In the genomic region with DNA sequence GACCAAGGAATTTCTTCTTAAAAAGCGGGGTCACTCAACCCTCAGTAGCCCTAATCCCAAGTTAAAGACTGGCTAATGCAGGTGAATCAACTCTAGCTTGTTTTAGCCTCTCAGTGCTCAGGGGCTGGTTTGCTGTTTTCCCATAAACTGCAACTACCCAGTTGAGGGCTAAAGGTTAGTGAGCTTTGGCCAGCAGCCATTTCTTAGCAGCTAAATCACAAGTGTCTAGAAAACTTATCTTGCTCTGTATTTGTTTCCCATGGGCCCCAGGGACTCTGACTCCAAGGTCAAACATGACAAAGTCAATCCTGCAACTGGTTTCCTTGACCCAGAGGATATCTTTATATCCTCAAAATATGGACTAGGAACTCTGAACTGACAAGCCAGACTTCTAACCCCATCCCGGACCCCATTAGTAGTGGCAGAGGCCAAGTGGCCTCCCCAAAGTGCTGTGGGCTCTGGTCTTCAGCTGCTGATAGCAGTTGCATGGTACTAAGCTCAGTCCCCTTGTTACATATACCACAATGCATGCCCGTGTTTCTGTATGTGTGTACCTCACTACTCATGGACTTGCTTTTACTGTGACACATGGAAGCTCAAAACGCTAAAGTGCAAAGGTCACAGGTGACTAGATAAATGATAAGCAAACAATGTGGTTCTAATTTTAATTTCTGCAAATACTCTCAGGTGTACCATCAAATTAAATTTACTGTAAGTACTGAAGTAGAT, we compare ENCODE assay signal across 18 cellular contexts.
A peak's percentile ranks its signal among the peaks of the same experiment; 100 is the strongest.
DNase-seq lines count a peak whose midpoint lies in the region; ATAC-seq, FAIRE-seq and TF ChIP-seq lines count a peak whose summit lies in the region.
"Had no signal": no experiment of that assay in that cellular context is flagged by ENCODE, and none has a peak within 500 bp of the region (broad histone marks: within the 10 kb centered on the region; RNA-seq: fewer than 3 reads in every experiment).

No MANE protein-coding gene starts in this region.

- TF ChIP-seq CTCF in endothelial cell of umbilical vein (IDR thresholded peaks at IDR 0.05; ENCODE audit: extremely low read depth in 1 of 2, insufficient read depth in 1 of 2, low read depth in 1 of 2, low read length in 2 of 2), result no peak

- no peak overlapping the region for H3K4me2 ChIP-seq in endothelial cell of umbilical vein (ENCODE audit: insufficient read depth, low read length)

- H3K27me3 ChIP-seq in endothelial cell of umbilical vein (ENCODE audit: control insufficient read depth in 2 of 2, insufficient read depth in 2 of 2, low read length in 2 of 2), result no peaks in the 10 kb centered on the region

- H3K9me1 ChIP-seq in endothelial cell of umbilical vein (replicated peaks; ENCODE audit: control insufficient read depth, extremely low read depth, insufficient read depth, low read length), result no peaks in the 10 kb centered on the region

- no TSS peak for BruUV-seq in endothelial cell of umbilical vein (replicated peaks; lab: Mats Ljungman, UMichigan)

- no peak overlapping the region for H2AFZ ChIP-seq in endothelial cell of umbilical vein (ENCODE audit: low read depth, low read length)
- H2AFZ ChIP-seq: parathyroid adenoma had no signal

- H3K79me2 ChIP-seq in endothelial cell of umbilical vein (ENCODE audit: control insufficient read depth, insufficient read depth, low read length), result no peaks in the 10 kb centered on the region
- H3K79me2 ChIP-seq: parathyroid adenoma had no signal

- no peak overlapping the region for H3K4me3 ChIP-seq in endothelial cell of umbilical vein (replicated peaks in 1 of 3; ENCODE audit: insufficient read depth in 1 of 3, low read depth in 1 of 3, low read length in 3 of 3)

- no peak overlapping the region for H3K9ac ChIP-seq in endothelial cell of umbilical vein (replicated peaks; ENCODE audit: extremely low read depth, insufficient read depth, low read length)
- H3K9ac ChIP-seq: parathyroid adenoma had no signal

- H3K36me3 ChIP-seq in endothelial cell of umbilical vein (ENCODE audit: control insufficient read depth in 2 of 2, extremely low read depth in 1 of 2, insufficient read depth in 2 of 2, low read length in 2 of 2), result no peaks in the 10 kb centered on the region

- CTCF ChIA-PET in endothelial cell of umbilical vein (lab: Charles Lee), result interaction anchor here (0.8 to 1.4 kb wide), 6 partner anchors 9 to 124 kb away, joined by 3 to 4 read pairs (median 3); no protein-coding TSS in a partner anchor

- FAIRE-seq in endothelial cell of umbilical vein (lab: Jason Lieb, UNC), result no peak
- FAIRE-seq: HTR-8/SVneo had no signal

- intact Hi-C loops in endothelial cell of umbilical vein (cut with micrococcal nuclease) (no loop called here), sciatic nerve (cut with DNase I) (no loop called here)

- peaks cover 13% of the 10 kb centered on the region for H3K4me1 ChIP-seq in endothelial cell of umbilical vein (ENCODE audit: control insufficient read depth, extremely low read depth, insufficient read depth, low read length)
- H3K4me1 ChIP-seq: parathyroid adenoma had no signal

- ATAC-seq in left lobe of liver (peak; percentile 88), sciatic nerve (peak; percentile 30), GM19452 (IDR thresholded peaks at IDR 0.05; ENCODE audit: unreplicated experiment) (no peak), HG03280 (IDR thresholded peaks at IDR 0.05; ENCODE audit: unreplicated experiment) (no peak)
- ATAC-seq: activated CD8-positive, alpha-beta memory T cell treated with anti-CD3 and anti-CD28 coated beads, Interleukin-2, amount 10 ng/mL, durations not matched to agents 7 days and 5 days; T-cell had no signal

- H3K9me3 ChIP-seq in endothelial cell of umbilical vein (replicated peaks; ENCODE audit: control insufficient read depth, insufficient read depth, low read length), result no peaks in the 10 kb centered on the region

- no peak for TF ChIP-seq POLR2A in endothelial cell of umbilical vein (IDR thresholded peaks at IDR 0.05; ENCODE audit: low read depth, low read length)

- POLR2A ChIA-PET in endothelial cell of umbilical vein (lab: Charles Lee), result no interaction called here

- dilution Hi-C loops in endothelial cell of umbilical vein (cut with MboI; ENCODE audit: extremely low pct_ligation_motif_present, low sequenced_read_pairs), result no loop called here

- H3K27ac ChIP-seq in endothelial cell of umbilical vein (ENCODE audit: insufficient read depth, low read depth, low read length), result no peak overlapping the region
- H3K27ac ChIP-seq: parathyroid adenoma had no signal

- DNase-seq in HT-29 (ENCODE audit: low spot score) (peak; percentile 81), endothelial cell of umbilical vein (ENCODE audit: low read depth, low spot score) (peak; percentile 93), left lobe of liver (ENCODE audit: low spot score) (peak; percentile 85), sciatic nerve (ENCODE audit: low spot score) (no peak), epidermal melanocyte (ENCODE audit: insufficient read length, low spot score) (no peak), GM03348 (ENCODE audit: low spot score) (no peak)
- DNase-seq: activated CD4-positive, CD25-positive, alpha-beta regulatory T cell; activated CD8-positive, alpha-beta memory T cell treated with anti-CD3 and anti-CD28 coated beads, Interleukin-2, amount 10 ng/mL, durations not matched to agents 7 days and 5 days; activated gamma-delta T cell; MM.1S; NCI-H2029 treated with DMSO at 0.1 percent for 48 hours; NCI-H69; RPMI8226; T-cell had no signal

- H4K20me1 ChIP-seq in endothelial cell of umbilical vein (replicated peaks; ENCODE audit: control insufficient read depth, extremely low read depth, insufficient read depth, low read length), result no peaks in the 10 kb centered on the region

TF ChIP-seq in endothelial cell of umbilical vein, 7 proteins besides CTCF, POLR2A, EP300 and RAD21:
- TF ChIP-seq JUN (IDR thresholded peaks at IDR 0.05; ENCODE audit: borderline replicate concordance, insufficient read depth, insufficient read length, low read depth) (no peak), POLR2AphosphoS5 (IDR thresholded peaks at IDR 0.05; ENCODE audit: insufficient read depth, low read depth, low read length) (no peak), FOS (IDR thresholded peaks at IDR 0.05; ENCODE audit: borderline replicate concordance, insufficient read depth, low read length) (no peak), MYC (IDR thresholded peaks at IDR 0.05; ENCODE audit: low read depth, low read length) (no peak), GATA2 (IDR thresholded peaks at IDR 0.05; ENCODE audit: insufficient read depth, insufficient read length, low read depth, low read length) (no peak), EZH2 (IDR thresholded peaks at IDR 0.05; ENCODE audit: borderline replicate concordance, low read depth, low read length, severe bottlenecking) (no peak)
- TF ChIP-seq, protein P1, sequence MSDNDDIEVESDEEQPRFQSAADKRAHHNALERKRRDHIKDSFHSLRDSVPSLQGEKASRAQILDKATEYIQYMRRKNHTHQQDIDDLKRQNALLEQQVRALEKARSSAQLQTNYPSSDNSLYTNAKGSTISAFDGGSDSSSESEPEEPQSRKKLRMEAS (IDR thresholded peaks at IDR 0.05; ENCODE audit: insufficient read depth, insufficient read length), result no peak

Comparison
In these comparisons a context has a peak if more than half of its experiments do, and no peak if none do; other contexts are left out.
1. DNase-seq: peak in HT-29 (single experiment), endothelial cell of umbilical vein (single experiment) and left lobe of liver (single experiment); none in sciatic nerve (single experiment), epidermal melanocyte (single experiment) and GM03348 (single experiment).
2. ATAC-seq: peak in left lobe of liver (single experiment) and sciatic nerve (single experiment); none in GM19452 (single experiment) and HG03280 (single experiment).